Comparison of ENCODE assay signal across 1 cellular context in genomic region chr2:204717591-204717990, GRCh38.
TF ChIP-seq lines count a peak whose summit lies in the region.

No MANE protein-coding gene starts in this region.

TF ChIP-seq in K562, 482 proteins besides CTCF, POLR2A, EP300 and RAD21:
- TF ChIP-seq, protein P1, sequence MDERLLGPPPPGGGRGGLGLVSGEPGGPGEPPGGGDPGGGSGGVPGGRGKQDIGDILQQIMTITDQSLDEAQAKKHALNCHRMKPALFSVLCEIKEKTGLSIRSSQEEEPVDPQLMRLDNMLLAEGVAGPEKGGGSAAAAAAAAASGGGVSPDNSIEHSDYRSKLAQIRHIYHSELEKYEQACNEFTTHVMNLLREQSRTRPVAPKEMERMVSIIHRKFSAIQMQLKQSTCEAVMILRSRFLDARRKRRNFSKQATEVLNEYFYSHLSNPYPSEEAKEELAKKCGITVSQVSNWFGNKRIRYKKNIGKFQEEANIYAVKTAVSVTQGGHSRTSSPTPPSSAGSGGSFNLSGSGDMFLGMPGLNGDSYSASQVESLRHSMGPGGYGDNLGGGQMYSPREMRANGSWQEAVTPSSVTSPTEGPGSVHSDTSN (CRISPR knock-in tag; IDR thresholded peaks at IDR 0.05; ENCODE audit: low read depth), result no peak
- TF ChIP-seq, protein P1 (tag; conservative IDR thresholded peaks at IDR 0.05; ENCODE audit: low read depth), result peak; percentile 31; the same call in 1 of the 2 replicates
- 0 out of 2 replicates have a peak, but pooled peaks have one; percentile 12 for TF ChIP-seq NFE2 (IDR thresholded peaks at IDR 0.05; ENCODE audit: low read depth)
- no peak for TF ChIP-seq ZNF24 (IDR thresholded peaks at IDR 0.05)
- TF ChIP-seq, protein P2, sequence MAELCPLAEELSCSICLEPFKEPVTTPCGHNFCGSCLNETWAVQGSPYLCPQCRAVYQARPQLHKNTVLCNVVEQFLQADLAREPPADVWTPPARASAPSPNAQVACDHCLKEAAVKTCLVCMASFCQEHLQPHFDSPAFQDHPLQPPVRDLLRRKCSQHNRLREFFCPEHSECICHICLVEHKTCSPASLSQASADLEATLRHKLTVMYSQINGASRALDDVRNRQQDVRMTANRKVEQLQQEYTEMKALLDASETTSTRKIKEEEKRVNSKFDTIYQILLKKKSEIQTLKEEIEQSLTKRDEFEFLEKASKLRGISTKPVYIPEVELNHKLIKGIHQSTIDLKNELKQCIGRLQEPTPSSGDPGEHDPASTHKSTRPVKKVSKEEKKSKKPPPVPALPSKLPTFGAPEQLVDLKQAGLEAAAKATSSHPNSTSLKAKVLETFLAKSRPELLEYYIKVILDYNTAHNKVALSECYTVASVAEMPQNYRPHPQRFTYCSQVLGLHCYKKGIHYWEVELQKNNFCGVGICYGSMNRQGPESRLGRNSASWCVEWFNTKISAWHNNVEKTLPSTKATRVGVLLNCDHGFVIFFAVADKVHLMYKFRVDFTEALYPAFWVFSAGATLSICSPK (IDR thresholded peaks at IDR 0.05; ENCODE audit: borderline replicate concordance), result no peak
- no peak for TF ChIP-seq MAFK (IDR thresholded peaks at IDR 0.05; ENCODE audit: low read length)
- TF ChIP-seq ZNF316 (IDR thresholded peaks at IDR 0.05), result peak; percentile 38
- no peak for TF ChIP-seq CXXC5 (CRISPR knock-in tag; IDR thresholded peaks at IDR 0.05)
- no peak for TF ChIP-seq HDAC8 (tag; IDR thresholded peaks at IDR 0.05)
- no peak for TF ChIP-seq KLF1 (tag; IDR thresholded peaks at IDR 0.05)
- TF ChIP-seq SNIP1 (IDR thresholded peaks at IDR 0.05; ENCODE audit: low read depth), result no peak
- TF ChIP-seq HDAC6 (IDR thresholded peaks at IDR 0.05; ENCODE audit: low read depth, low read length), result no peak
- TF ChIP-seq MEIS2 (IDR thresholded peaks at IDR 0.05; ENCODE audit: partially characterized antibody), result peak; percentile 45
- TF ChIP-seq ZFP36 (IDR thresholded peaks at IDR 0.05; ENCODE audit: low read depth, low read length, partially characterized antibody), result no peak
- no peak for TF ChIP-seq CTCFL (IDR thresholded peaks at IDR 0.05; ENCODE audit: borderline replicate concordance, insufficient read depth, low read depth, low read length, poor library complexity, severe bottlenecking)
- no peak for TF ChIP-seq RREB1 (CRISPR knock-in tag; IDR thresholded peaks at IDR 0.05)
- no peak for TF ChIP-seq LCOR (CRISPR knock-in tag; IDR thresholded peaks at IDR 0.05)
- TF ChIP-seq CBFA2T2 (conservative IDR thresholded peaks at IDR 0.05), result no peak
- no peak for TF ChIP-seq PTRF (tag; IDR thresholded peaks at IDR 0.05)
- no peak for TF ChIP-seq ZBTB43 (CRISPR knock-in tag; IDR thresholded peaks at IDR 0.05)
- TF ChIP-seq GTF2E2 (tag; IDR thresholded peaks at IDR 0.05), result no peak
- TF ChIP-seq ZNF444 (CRISPR knock-in tag; IDR thresholded peaks at IDR 0.05), result no peak
- no peak for TF ChIP-seq ZFPM2 (CRISPR knock-in tag; IDR thresholded peaks at IDR 0.05)
- no peak for TF ChIP-seq HBP1 (CRISPR knock-in tag; IDR thresholded peaks at IDR 0.05)
- no peak for TF ChIP-seq CBX5 (IDR thresholded peaks at IDR 0.05; ENCODE audit: borderline replicate concordance, low read depth)
- TF ChIP-seq SIN3A (IDR thresholded peaks at IDR 0.05; ENCODE audit: borderline replicate concordance in 2 of 2, control insufficient read depth in 1 of 2, low read depth in 2 of 2, low read length in 2 of 2), result no peak
- no peak for TF ChIP-seq FOXA1 (IDR thresholded peaks at IDR 0.05; ENCODE audit: borderline replicate concordance)
- TF ChIP-seq, protein P3, sequence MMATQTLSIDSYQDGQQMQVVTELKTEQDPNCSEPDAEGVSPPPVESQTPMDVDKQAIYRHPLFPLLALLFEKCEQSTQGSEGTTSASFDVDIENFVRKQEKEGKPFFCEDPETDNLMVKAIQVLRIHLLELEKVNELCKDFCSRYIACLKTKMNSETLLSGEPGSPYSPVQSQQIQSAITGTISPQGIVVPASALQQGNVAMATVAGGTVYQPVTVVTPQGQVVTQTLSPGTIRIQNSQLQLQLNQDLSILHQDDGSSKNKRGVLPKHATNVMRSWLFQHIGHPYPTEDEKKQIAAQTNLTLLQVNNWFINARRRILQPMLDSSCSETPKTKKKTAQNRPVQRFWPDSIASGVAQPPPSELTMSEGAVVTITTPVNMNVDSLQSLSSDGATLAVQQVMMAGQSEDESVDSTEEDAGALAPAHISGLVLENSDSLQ (IDR thresholded peaks at IDR 0.05), result peak; percentile 55
- TF ChIP-seq BCL6 (CRISPR knock-in tag; IDR thresholded peaks at IDR 0.05), result no peak
- TF ChIP-seq, protein P4, sequence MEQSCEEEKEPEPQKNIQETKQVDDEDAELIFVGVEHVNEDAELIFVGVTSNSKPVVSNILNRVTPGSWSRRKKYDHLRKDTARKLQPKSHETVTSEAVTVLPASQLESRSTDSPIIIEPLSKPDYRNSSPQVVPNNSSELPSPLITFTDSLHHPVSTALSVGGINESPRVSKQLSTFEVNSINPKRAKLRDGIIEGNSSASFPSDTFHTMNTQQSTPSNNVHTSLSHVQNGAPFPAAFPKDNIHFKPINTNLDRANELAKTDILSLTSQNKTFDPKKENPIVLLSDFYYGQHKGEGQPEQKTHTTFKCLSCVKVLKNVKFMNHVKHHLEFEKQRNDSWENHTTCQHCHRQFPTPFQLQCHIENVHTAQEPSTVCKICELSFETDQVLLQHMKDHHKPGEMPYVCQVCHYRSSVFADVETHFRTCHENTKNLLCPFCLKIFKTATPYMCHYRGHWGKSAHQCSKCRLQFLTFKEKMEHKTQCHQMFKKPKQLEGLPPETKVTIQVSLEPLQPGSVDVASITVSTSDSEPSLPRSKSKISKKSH (CRISPR knock-in tag; IDR thresholded peaks at IDR 0.05), result no peak
- TF ChIP-seq, protein P5, sequence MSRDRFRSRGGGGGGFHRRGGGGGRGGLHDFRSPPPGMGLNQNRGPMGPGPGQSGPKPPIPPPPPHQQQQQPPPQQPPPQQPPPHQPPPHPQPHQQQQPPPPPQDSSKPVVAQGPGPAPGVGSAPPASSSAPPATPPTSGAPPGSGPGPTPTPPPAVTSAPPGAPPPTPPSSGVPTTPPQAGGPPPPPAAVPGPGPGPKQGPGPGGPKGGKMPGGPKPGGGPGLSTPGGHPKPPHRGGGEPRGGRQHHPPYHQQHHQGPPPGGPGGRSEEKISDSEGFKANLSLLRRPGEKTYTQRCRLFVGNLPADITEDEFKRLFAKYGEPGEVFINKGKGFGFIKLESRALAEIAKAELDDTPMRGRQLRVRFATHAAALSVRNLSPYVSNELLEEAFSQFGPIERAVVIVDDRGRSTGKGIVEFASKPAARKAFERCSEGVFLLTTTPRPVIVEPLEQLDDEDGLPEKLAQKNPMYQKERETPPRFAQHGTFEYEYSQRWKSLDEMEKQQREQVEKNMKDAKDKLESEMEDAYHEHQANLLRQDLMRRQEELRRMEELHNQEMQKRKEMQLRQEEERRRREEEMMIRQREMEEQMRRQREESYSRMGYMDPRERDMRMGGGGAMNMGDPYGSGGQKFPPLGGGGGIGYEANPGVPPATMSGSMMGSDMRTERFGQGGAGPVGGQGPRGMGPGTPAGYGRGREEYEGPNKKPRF (IDR thresholded peaks at IDR 0.05; ENCODE audit: low read depth, low read length), result no peak
- TF ChIP-seq MAFG (tag; conservative IDR thresholded peaks at IDR 0.05), result peak; percentile 44; the same call in 1 of the 2 replicates
- no peak for TF ChIP-seq POLR2H (tag; IDR thresholded peaks at IDR 0.05; ENCODE audit: low read depth)
